In the genomic region with DNA sequence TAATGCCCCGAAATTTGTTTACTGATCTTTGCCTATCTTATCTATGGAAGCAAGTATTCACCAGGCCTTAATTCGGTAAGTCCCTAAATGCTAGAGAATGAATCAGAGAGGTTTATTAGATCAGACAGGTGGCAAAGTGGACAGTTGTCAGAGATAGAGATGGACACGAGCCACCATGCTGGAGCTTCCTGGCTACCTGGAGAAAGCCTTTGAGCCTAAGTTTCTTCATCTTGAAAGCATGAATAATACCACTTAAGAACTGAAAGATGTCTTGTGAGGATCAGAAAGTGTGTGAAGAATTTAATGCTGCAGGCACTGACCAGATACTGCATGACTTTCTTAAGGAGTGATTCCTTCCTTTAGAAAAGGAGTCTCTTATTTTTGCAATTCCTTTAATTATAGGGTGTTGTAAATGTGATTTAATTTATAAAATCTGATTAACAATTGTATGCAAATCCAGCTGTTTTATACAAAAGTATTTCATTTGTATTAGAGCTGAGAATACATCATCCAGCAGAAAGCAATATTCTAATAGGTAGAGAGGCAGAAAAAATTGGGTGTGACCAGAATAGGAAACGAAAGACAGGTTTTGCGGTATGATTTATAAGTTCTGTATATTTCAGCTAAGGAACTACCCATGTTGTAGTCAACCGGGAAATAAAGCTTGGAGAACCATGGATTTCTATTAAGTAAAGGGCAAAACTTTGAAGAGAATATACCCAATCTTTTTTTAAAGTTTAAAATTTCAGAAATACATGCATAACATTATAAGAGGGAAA, we compare ENCODE assay signal across 17 cellular contexts.
"Had no signal": no experiment of that assay in that cellular context is flagged by ENCODE, and none has a peak within 500 bp of the region (broad histone marks: within the 10 kb centered on the region; RNA-seq: fewer than 3 reads in every experiment).

No MANE protein-coding gene starts in this region.

- FAIRE-seq: endometrium had no signal

- H3K4me1 ChIP-seq: breast epithelium, lower lobe of right lung had no signal

- H3K27ac ChIP-seq: breast epithelium, esophagus muscularis mucosa, lower lobe of right lung had no signal

- H3K4me3 Mint-ChIP-seq: activated CD4-positive, alpha-beta memory T cell treated with anti-CD3 and anti-CD28 coated beads, Interleukin-2, amount 10 ng/mL, durations not matched to agents 7 days and 5 days; activated naive CD4-positive, alpha-beta T cell treated with anti-CD3 and anti-CD28 coated beads, Interleukin-2, amount 50 U/mL, for 24 hours had no signal

- DNase-seq: activated CD4-positive, alpha-beta memory T cell treated with anti-CD3 and anti-CD28 coated beads, Interleukin-2, amount 10 ng/mL, durations not matched to agents 7 days and 5 days; activated CD4-positive, alpha-beta T cell treated with anti-CD3 and anti-CD28 coated beads for 1 hour; activated CD8-positive, alpha-beta memory T cell treated with anti-CD3 and anti-CD28 coated beads, Interleukin-2, amount 50 U/mL, for 4 hours; aorta; glutamatergic neuron; lower lobe of right lung; midbrain; naive B cell; nucleus accumbens; right cardiac atrium; stimulated activated naive CD8-positive, alpha-beta T cell treated with anti-CD3 and anti-CD28 coated beads, Interleukin-15, Interleukin-2, amounts not matched to agents 100 U/mL and 50 U/mL, for 24 hours; T-helper 9 cell had no signal

- H3K27me3 Mint-ChIP-seq: activated CD4-positive, alpha-beta memory T cell treated with anti-CD3 and anti-CD28 coated beads, Interleukin-2, amount 10 ng/mL, durations not matched to agents 7 days and 5 days; activated naive CD4-positive, alpha-beta T cell treated with anti-CD3 and anti-CD28 coated beads, Interleukin-2, amount 50 U/mL, for 24 hours; naive B cell had no signal

- ATAC-seq: lower lobe of right lung; right cardiac atrium; stimulated activated naive CD8-positive, alpha-beta T cell treated with anti-CD3 and anti-CD28 coated beads, Interleukin-15, Interleukin-2, amounts not matched to agents 100 U/mL and 50 U/mL, for 24 hours had no signal

- H3K27me3 ChIP-seq: breast epithelium, esophagus muscularis mucosa had no signal

- H3K36me3 ChIP-seq: breast epithelium had no signal

- H3K9me3 ChIP-seq: breast epithelium, esophagus muscularis mucosa, lower lobe of right lung had no signal

- H3K4me2 ChIP-seq: smooth muscle cell had no signal

- H3K27ac Mint-ChIP-seq: activated CD4-positive, alpha-beta memory T cell treated with anti-CD3 and anti-CD28 coated beads, Interleukin-2, amount 10 ng/mL, durations not matched to agents 7 days and 5 days had no signal

- H3K4me3 ChIP-seq: breast epithelium, esophagus muscularis mucosa, lower lobe of right lung, smooth muscle cell had no signal

- H3K9me3 Mint-ChIP-seq: activated CD4-positive, alpha-beta memory T cell treated with anti-CD3 and anti-CD28 coated beads, Interleukin-2, amount 10 ng/mL, durations not matched to agents 7 days and 5 days; activated naive CD4-positive, alpha-beta T cell treated with anti-CD3 and anti-CD28 coated beads, Interleukin-2, amount 50 U/mL, for 24 hours; naive B cell had no signal
